In the genomic region with DNA sequence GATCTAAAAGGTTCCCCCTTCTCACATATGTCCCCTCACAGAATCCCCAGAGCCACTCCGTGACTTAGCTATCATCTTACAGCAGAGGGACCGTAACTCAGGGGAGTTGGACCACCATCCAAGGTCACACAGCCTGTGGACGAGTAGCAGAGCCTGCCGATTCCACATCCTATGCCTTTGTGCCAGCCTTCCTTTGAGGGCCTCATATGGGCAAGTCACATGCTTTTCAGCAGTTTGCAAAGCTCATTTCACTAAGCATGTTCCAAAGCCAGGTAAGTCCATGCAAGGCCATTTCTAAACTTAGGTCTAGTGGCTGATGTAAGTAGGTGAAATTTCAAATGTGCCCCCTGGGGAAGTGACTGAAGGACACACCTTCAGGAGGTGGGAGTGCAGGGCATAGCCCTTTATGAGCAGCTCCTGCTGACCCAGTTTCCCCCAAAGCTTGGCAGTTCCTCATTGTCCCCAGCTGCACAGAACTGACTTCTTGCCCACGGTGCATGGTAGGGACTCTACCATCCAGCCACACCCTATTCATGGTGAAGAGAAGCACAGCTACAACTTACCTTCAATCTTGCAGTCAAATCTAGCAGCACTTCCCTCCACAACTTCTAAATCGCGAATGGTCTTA, we compare ENCODE assay signal across 13 cellular contexts. TPM values are rescaled to one million over a fixed set of nuclear protein-coding genes. Genes with fewer than 3 reads are reported as not detected.
DNase-seq lines count a peak whose midpoint lies in the region; ATAC-seq and TF ChIP-seq lines count a peak whose summit lies in the region.
"Had no signal": no experiment of that assay in that cellular context is flagged by ENCODE, and none has a peak within 500 bp of the region (broad histone marks: within the 10 kb centered on the region; RNA-seq: fewer than 3 reads in every experiment).

No MANE protein-coding gene starts in this region.

- DNase-seq in Right ventricle myocardium superior = no peak
- DNase-seq in cardiac septum (ENCODE audit: low spot score) = no peak
- DNase-seq in MCF 10A (ENCODE audit: unreplicated experiment) = peak; percentile 27
- no peak for DNase-seq in islet precursor cell
- DNase-seq in MM.1S = no peak
- no peak for DNase-seq in HUDEP-2 (lab: John Stamatoyannopoulos, UW; ENCODE audit: unreplicated experiment in 76 of 76)
- DNase-seq: activated CD4-positive, alpha-beta T cell treated with anti-CD3 and anti-CD28 coated beads, Interleukin-2, amount 50 U/mL, for 4 hours; NCI-H1930; SHP77 treated with DMSO at 0.1 percent for 48 hours had no signal

- peak overlapping the region; percentile 60 for H3K4me3 Mint-ChIP-seq in MCF 10A (ENCODE audit: unreplicated experiment)
- H3K4me3 Mint-ChIP-seq: activated naive CD8-positive, alpha-beta T cell had no signal

- CTCF ChIA-PET in MCF 10A (lab: Yijun Ruan, JAX) = interaction anchor here (0.8 to 4.0 kb wide), 10 partner anchors 12 to 108 kb away, joined by 3 to 19 read pairs (median 5); partner anchors contain the start of gene HACD2

- no peaks in the 10 kb centered on the region for H3F3A ChIP-seq in MM.1S (ENCODE audit: insufficient read depth, low read length)

- H3K4me1 ChIP-seq in muscle layer of colon (ENCODE audit: insufficient read depth, low read length) (peaks cover 30% of the 10 kb centered on the region), MM.1S (ENCODE audit: low read length) (no peaks in the 10 kb centered on the region)
- H3K4me1 ChIP-seq: psoas muscle had no signal

- TF ChIP-seq CTCF in MCF 10A (IDR thresholded peaks at IDR 0.05; ENCODE audit: unreplicated experiment) = no peak
- TF ChIP-seq CTCF in MM.1S (IDR thresholded peaks at IDR 0.05; ENCODE audit: low read length) = no peak

- no peaks in the 10 kb centered on the region for H4K20me1 ChIP-seq in MM.1S (ENCODE audit: insufficient read depth, low read length)

- no peaks in the 10 kb centered on the region for H3K9me3 Mint-ChIP-seq in MCF 10A (ENCODE audit: unreplicated experiment)

- H3K4me3 ChIP-seq in muscle layer of colon (ENCODE audit: low read depth in 1 of 2, low read length in 2 of 2) (peak overlapping the region; percentile 81 to 98), MM.1S (ENCODE audit: low read length) (no peak overlapping the region)
- H3K4me3 ChIP-seq: psoas muscle had no signal

- no peak overlapping the region for H2AFZ ChIP-seq in MM.1S (ENCODE audit: low read length)

- peaks cover 24% of the 10 kb centered on the region for H3K4me1 Mint-ChIP-seq in MCF 10A (ENCODE audit: insufficient read depth, unreplicated experiment)

- peak overlapping the region; percentile 96 for H3K9ac ChIP-seq in muscle layer of colon (ENCODE audit: low read length)
- H3K9ac ChIP-seq in MM.1S (ENCODE audit: low read length) = no peak overlapping the region

- H3K27me3 ChIP-seq in muscle layer of colon (ENCODE audit: control insufficient read depth in 1 of 2, insufficient read depth in 2 of 2, low read length in 2 of 2) = no peaks in the 10 kb centered on the region
- H3K27me3 ChIP-seq in MM.1S (replicated peaks; ENCODE audit: insufficient read depth, low read length) = no peaks in the 10 kb centered on the region

- H3K36me3 Mint-ChIP-seq in MCF 10A (ENCODE audit: insufficient read depth, unreplicated experiment) = peaks cover 32% of the 10 kb centered on the region

- H3K9me3 ChIP-seq in muscle layer of colon (ENCODE audit: low read length) (no peaks in the 10 kb centered on the region), MM.1S (replicated peaks; ENCODE audit: insufficient read depth, low read length) (no peaks in the 10 kb centered on the region)
- H3K9me3 ChIP-seq: psoas muscle had no signal

- peak overlapping the region; percentile 40 for H3K27ac Mint-ChIP-seq in MCF 10A (ENCODE audit: low read depth, unreplicated experiment)
- H3K27ac Mint-ChIP-seq: activated naive CD8-positive, alpha-beta T cell had no signal

- H3K4me2 ChIP-seq in MM.1S (ENCODE audit: low read depth, low read length) = no peak overlapping the region

- peak; percentile 36 for ATAC-seq in Right ventricle myocardium superior (ENCODE audit: poor library complexity)
- ATAC-seq in HG03571 (IDR thresholded peaks at IDR 0.05; ENCODE audit: unreplicated experiment) = no peak

- POLR2A ChIA-PET in MCF 10A (lab: Yijun Ruan, JAX) = interaction anchor here (0.7 to 11.1 kb wide), 7 partner anchors 9 to 67 kb away, joined by 3 to 210 read pairs (median 5); partner anchors contain the start of gene HACD2

- no peaks in the 10 kb centered on the region for H3K27me3 Mint-ChIP-seq in MCF 10A (ENCODE audit: insufficient read depth, unreplicated experiment)
- H3K27me3 Mint-ChIP-seq: activated naive CD8-positive, alpha-beta T cell had no signal

- intact Hi-C loops in Right ventricle myocardium superior (cut with DNase I) (no loop called here), cardiac septum (cut with DNase I) (no loop called here), MCF 10A (cut with micrococcal nuclease) (no loop called here)

- BruUV-seq in MCF 10A (replicated peaks; lab: Mats Ljungman, UMichigan) = TSS peak; percentile 58

- no peaks in the 10 kb centered on the region for H3K79me2 ChIP-seq in MM.1S (ENCODE audit: low read length)

- H3K9me2 ChIP-seq in MM.1S (replicated peaks; ENCODE audit: insufficient read depth, low read length) = no peaks in the 10 kb centered on the region

- H3K36me3 ChIP-seq in muscle layer of colon (ENCODE audit: insufficient read depth, low read length) (peaks cover 51% of the 10 kb centered on the region), MM.1S (replicated peaks; ENCODE audit: insufficient read depth, low read length) (no peaks in the 10 kb centered on the region)

- H3K27ac ChIP-seq in muscle layer of colon (ENCODE audit: low read depth, low read length) (peak overlapping the region; percentile 95), MM.1S (ENCODE audit: low read length) (no peak overlapping the region)
- H3K27ac ChIP-seq: psoas muscle had no signal

RNA-seq across cellular contexts. Expression of gene HACD2, which starts 33.3 kb away (rescaled TPM):
- total RNA-seq in Right ventricle myocardium superior = 9.1 TPM
- 12.3 TPM for total RNA-seq in cardiac septum
- total RNA-seq in MCF 10A (2022) = 76.5 and 97.7 TPM in 2 replicates
